In the genomic region with DNA sequence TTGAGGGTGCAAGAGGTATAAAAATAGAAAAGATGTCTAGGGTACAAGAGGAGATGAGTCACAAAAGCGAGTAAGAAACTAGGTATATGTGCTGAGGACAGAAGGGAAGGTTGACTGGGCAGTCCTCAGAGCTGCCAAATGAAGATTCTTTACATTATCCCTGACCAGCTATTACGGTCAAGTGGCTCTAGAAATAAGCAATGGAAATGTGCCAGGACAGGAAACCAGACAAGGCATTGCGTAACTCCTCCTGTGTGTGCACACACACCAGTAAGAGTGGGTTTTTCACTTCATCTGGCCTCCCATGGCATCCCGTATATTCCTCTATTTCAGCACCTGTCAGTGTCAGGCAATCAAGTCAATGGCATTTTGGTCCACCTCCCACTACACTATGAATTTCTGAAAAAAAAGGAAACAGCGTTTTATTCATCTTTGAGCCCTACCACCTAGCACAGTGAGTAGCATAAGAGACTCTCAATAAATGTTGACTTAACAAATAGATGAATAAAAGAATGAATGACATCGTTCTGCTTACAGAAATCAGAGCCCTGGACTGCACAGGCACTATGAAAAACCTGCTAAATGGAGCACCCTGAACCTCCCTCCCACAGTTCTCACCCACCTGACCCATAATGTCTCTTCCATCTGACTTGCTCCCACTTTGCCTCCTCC, we compare ENCODE assay signal across 11 cellular contexts.
DNase-seq lines count a peak whose midpoint lies in the region; ATAC-seq, FAIRE-seq and TF ChIP-seq lines count a peak whose summit lies in the region.
"Had no signal": no experiment of that assay in that cellular context is flagged by ENCODE, and none has a peak within 500 bp of the region (broad histone marks: within the 10 kb centered on the region; RNA-seq: fewer than 3 reads in every experiment).

No MANE protein-coding gene starts in this region.

- H3K23ac ChIP-seq in neuronal stem cell (ENCODE audit: low read depth, low read length, poor library complexity), result no peak overlapping the region

- no peaks in the 10 kb centered on the region for H3K79me2 ChIP-seq in K562 (ENCODE audit: control insufficient read depth, insufficient read depth, low read length)

- no peak overlapping the region for H3K4me2 ChIP-seq in K562 (ENCODE audit: insufficient read depth, low read length)
- no peak overlapping the region for H3K4me2 ChIP-seq in neuronal stem cell (ENCODE audit: insufficient read depth, low read length, poor library complexity, severe bottlenecking)

- no peak for TF ChIP-seq EP300 in K562 (IDR thresholded peaks at IDR 0.05; ENCODE audit: low read length)

- no peak overlapping the region for H3K14ac ChIP-seq in neuronal stem cell (ENCODE audit: low read length)

- no peak overlapping the region for H3K18ac ChIP-seq in neuronal stem cell (ENCODE audit: low read length)

- H2BK5ac ChIP-seq in neuronal stem cell (ENCODE audit: low read length), result no peak overlapping the region

- peak; percentile 56 for DNase-seq in DMS153 treated with DMSO at 0.1 percent for 48 hours (lab: John Stamatoyannopoulos, UW; ENCODE audit: unreplicated experiment)
- peak; percentile 35 to 76 for DNase-seq in NCI-H2081 (lab: John Stamatoyannopoulos, UW)
- peak in 1 of 4 experiments; percentile 19 for DNase-seq in K562 (ENCODE audit: extremely low read depth in 1 of 4, low spot score in 3 of 4)
- DNase-seq in lung microvascular endothelial cell (ENCODE audit: low read depth in 2 of 2), result peak; percentile 60 to 73
- no peak for DNase-seq in CD4-positive, alpha-beta T cell
- DNase-seq in neuronal stem cell (ENCODE audit: low spot score), result no peak
- DNase-seq in midbrain (lab: John Stamatoyannopoulos, UW), result no peak
- DNase-seq in activated CD8-positive, alpha-beta memory T cell treated with anti-CD3 and anti-CD28 coated beads for 24 hours, result no peak
- DNase-seq: activated naive CD4-positive, alpha-beta T cell treated with Interleukin-2 at 50 U/mL for 16 hours; DMS 273 treated with DMSO at 0.1 percent for 48 hours had no signal

- no peak for FAIRE-seq in K562 (lab: Jason Lieb, UNC)

- H3K9me3 ChIP-seq in K562 (replicated peaks; ENCODE audit: control insufficient read depth, insufficient read depth, low read depth, low read length) (no peaks in the 10 kb centered on the region), neuronal stem cell (replicated peaks in 1 of 2; ENCODE audit: control insufficient read depth in 2 of 2, insufficient read depth in 1 of 2, low read depth in 1 of 2, low read length in 2 of 2) (peaks cover 2 to 10% of the 10 kb centered on the region in 2 donors)
- no peaks in the 10 kb centered on the region for H3K9me3 ChIP-seq in CD4-positive, alpha-beta T cell (ENCODE audit: control insufficient read depth, low read length)

- H3K4me3 ChIP-seq in K562 (no peak overlapping the region), neuronal stem cell (ENCODE audit: low read length in 2 of 2) (no peak overlapping the region)

- no peak overlapping the region for H3K4ac ChIP-seq in neuronal stem cell (ENCODE audit: low read length)

- H3K79me1 ChIP-seq in neuronal stem cell (ENCODE audit: low read depth, low read length), result no peaks in the 10 kb centered on the region

- H2BK15ac ChIP-seq in neuronal stem cell (ENCODE audit: low read length), result no peak overlapping the region

- no peak overlapping the region for H3K9ac ChIP-seq in K562 (ENCODE audit: insufficient read depth in 1 of 2, low read depth in 2 of 2, low read length in 2 of 2)
- H3K9ac ChIP-seq in neuronal stem cell (ENCODE audit: low read depth, low read length, poor library complexity), result no peak overlapping the region

- no peak overlapping the region for H4K8ac ChIP-seq in neuronal stem cell (ENCODE audit: low read depth, low read length)

- no peaks in the 10 kb centered on the region for H3K9me1 ChIP-seq in K562 (ENCODE audit: control insufficient read depth, insufficient read depth, low read length)

- no peaks in the 10 kb centered on the region for H3K27me3 ChIP-seq in K562 (ENCODE audit: control insufficient read depth in 2 of 2, insufficient read depth in 2 of 2, low read length in 2 of 2)
- H3K27me3 ChIP-seq in CD4-positive, alpha-beta T cell (ENCODE audit: control insufficient read depth, insufficient read depth, low read length), result no peaks in the 10 kb centered on the region
- H3K27me3 ChIP-seq in neuronal stem cell (ENCODE audit: control insufficient read depth in 3 of 3, insufficient read depth in 3 of 3, low read depth in 1 of 3, low read length in 3 of 3), result no peaks in the 10 kb centered on the region

- no peaks in the 10 kb centered on the region for H4K20me1 ChIP-seq in K562 (replicated peaks; ENCODE audit: control insufficient read depth, insufficient read depth, low read length)

- peaks cover 21 to 36% of the 10 kb centered on the region in 2 experiments; a peak in 4 of 5 replicates for H3K4me1 ChIP-seq in K562 (replicated peaks in 1 of 2; ENCODE audit: control insufficient read depth in 2 of 2, insufficient read depth in 2 of 2, low read length in 2 of 2)
- peaks cover 8 to 12% of the 10 kb centered on the region in 2 donors for H3K4me1 ChIP-seq in neuronal stem cell (ENCODE audit: control insufficient read depth in 2 of 2, insufficient read depth in 1 of 2, low read depth in 1 of 2, low read length in 2 of 2)

- POLR2A ChIA-PET in K562 (lab: Yijun Ruan, JAX), result interaction anchor here (0.6 kb wide), 1 partner anchor 10 kb away, joined by 3 read pairs; no protein-coding TSS in a partner anchor
- POLR2A ChIA-PET in CD4-positive, alpha-beta T cell (lab: Charles Lee), result interaction anchor here (0.6 kb wide), 1 partner anchor 82 kb away, joined by 3 read pairs; no protein-coding TSS in a partner anchor

- no peak for TF ChIP-seq POLR2A in K562 (conservative IDR thresholded peaks at IDR 0.05)

- H2AFZ ChIP-seq in K562 (ENCODE audit: low read depth, low read length) (peak overlapping the region; percentile 30; the same call in 1 of the 2 replicates), neuronal stem cell (ENCODE audit: low read length) (no peak overlapping the region)

- no TSS peak for BruUV-seq in K562 (replicated peaks; lab: Mats Ljungman, UMichigan)

- WGBS in K562 (ENCODE audit: insufficient coverage, low coverage, missing lambda C conversion rate), result 23% methylated on average over 6 of the region's 6 CpGs
- whole genome bisulfite sequencing in neuronal stem cell (ENCODE audit: extremely low coverage in 2 of 2, insufficient read length in 2 of 2, insufficient replicate concordance in 1 of 2), 2 donors, result no CpG with 5 or more reads among the region's 6 CpGs

- no peak overlapping the region for H3K27ac Mint-ChIP-seq in CD4-positive, alpha-beta T cell
- H3K27ac Mint-ChIP-seq: nephron had no signal

- peaks cover 24% of the 10 kb centered on the region for H3K4me1 Mint-ChIP-seq in CD4-positive, alpha-beta T cell (ENCODE audit: low read depth)

- no peak overlapping the region for H4K91ac ChIP-seq in neuronal stem cell (ENCODE audit: low read depth, low read length, poor library complexity)

- H2BK120ac ChIP-seq in neuronal stem cell (ENCODE audit: low read depth, low read length), result no peak overlapping the region

- H3K36me3 ChIP-seq in K562 (ENCODE audit: control insufficient read depth, insufficient read depth, low read length), result no peaks in the 10 kb centered on the region
- H3K36me3 ChIP-seq in neuronal stem cell (replicated peaks in 1 of 2; ENCODE audit: control insufficient read depth in 2 of 2, insufficient read depth in 2 of 2, low read length in 2 of 2), result no peaks in the 10 kb centered on the region

- 0 out of 3 replicates have a peak, but pooled peaks have one; percentile 5 for ATAC-seq in K562
- no peak for ATAC-seq in CD4-positive, alpha-beta T cell (ENCODE audit: poor library complexity)

- H3K27me3 Mint-ChIP-seq in CD4-positive, alpha-beta T cell, result no peaks in the 10 kb centered on the region

- H2AK5ac ChIP-seq in neuronal stem cell (ENCODE audit: low read depth, low read length), result no peak overlapping the region

- H2BK12ac ChIP-seq in neuronal stem cell (ENCODE audit: low read length), result no peak overlapping the region

- intact Hi-C loops in K562 (cut with micrococcal nuclease), result no loop called here
- intact Hi-C loops in CD4-positive, alpha-beta T cell (cut with DNase I, micrococcal nuclease), result no loop called here

- H3K4me3 Mint-ChIP-seq in CD4-positive, alpha-beta T cell, result no peak overlapping the region
- H3K4me3 Mint-ChIP-seq: nephron had no signal

- no peak for TF ChIP-seq CTCF in K562 (IDR thresholded peaks at IDR 0.05 in 2 of 3, conservative IDR thresholded peaks at IDR 0.05 in 1 of 3; ENCODE audit: insufficient read depth in 2 of 3, low read depth in 1 of 3, low read length in 3 of 3)
- no peak for TF ChIP-seq CTCF in CD4-positive, alpha-beta T cell (IDR thresholded peaks at IDR 0.05)

- no peaks in the 10 kb centered on the region for H3K36me3 Mint-ChIP-seq in CD4-positive, alpha-beta T cell (ENCODE audit: low read depth)

- H3K9me3 Mint-ChIP-seq in CD4-positive, alpha-beta T cell, result peaks cover 3% of the 10 kb centered on the region

- in situ Hi-C loops in K562 (cut with MboI), result no loop called here

- TF ChIP-seq RAD21 in K562 (CRISPR knock-in tag; conservative IDR thresholded peaks at IDR 0.05 in 1 of 2, IDR thresholded peaks at IDR 0.05 in 1 of 2), result no peak

- CTCF ChIA-PET in K562 (lab: Yijun Ruan, JAX; ENCODE audit: low intra/inter-chr PET ratio), result no interaction called here
- CTCF ChIA-PET in CD4-positive, alpha-beta T cell (lab: Charles Lee), result no interaction called here

- H3K27ac ChIP-seq in K562 (ENCODE audit: extremely low read depth, low read depth, low read length) (no peak overlapping the region), neuronal stem cell (replicated peaks; ENCODE audit: low read length) (no peak overlapping the region)
- H3K27ac ChIP-seq in CD4-positive, alpha-beta T cell (ENCODE audit: low read depth, low read length), result no peak overlapping the region

Comparison
In these comparisons a context has a peak if more than half of its experiments do, and no peak if none do; other contexts are left out.
1. DNase-seq: peak in DMS153 treated with DMSO at 0.1 percent for 48 hours (single experiment), NCI-H2081 (2 of 2) and lung microvascular endothelial cell (2 of 2); none in CD4-positive, alpha-beta T cell (0 of 10), neuronal stem cell (single experiment), midbrain (single experiment) and activated CD8-positive, alpha-beta memory T cell treated with anti-CD3 and anti-CD28 coated beads for 24 hours (single experiment).